In genomic region chr11:76919887-76920746, GRCh38 we compare ENCODE assay signal across 8 cellular contexts. TPM values are rescaled to one million over a fixed set of nuclear protein-coding genes. Genes with fewer than 3 reads are reported as not detected.
DNase-seq lines count a peak whose midpoint lies in the region; ATAC-seq and TF ChIP-seq lines count a peak whose summit lies in the region.

No MANE protein-coding gene starts in this region.

- peak overlapping the region; percentile 47 for H3K4me3 Mint-ChIP-seq in activated naive CD8-positive, alpha-beta T cell
- no peak overlapping the region for H3K4me3 Mint-ChIP-seq in glutamatergic neuron (ENCODE audit: unreplicated experiment)

- H3K9ac ChIP-seq in parathyroid adenoma, result no peak overlapping the region

- H3K4me2 ChIP-seq in parathyroid adenoma (ENCODE audit: low read length), result peak overlapping the region; percentile 38

- H3K4me3 ChIP-seq in parathyroid adenoma (ENCODE audit: low read depth, low read length), result no peak overlapping the region
- no peak overlapping the region for H3K4me3 ChIP-seq in upper lobe of right lung

- intact Hi-C loops in upper lobe of right lung (cut with DNase I), result loop anchor here (10.0 kb wide), 2 partner anchors 115 to 195 kb away; no protein-coding TSS in a partner anchor

- H3K27me3 Mint-ChIP-seq in activated naive CD8-positive, alpha-beta T cell, result no peaks in the 10 kb centered on the region
- H3K27me3 Mint-ChIP-seq in glutamatergic neuron (ENCODE audit: unreplicated experiment), result no peaks in the 10 kb centered on the region

- H3K27me3 ChIP-seq in parathyroid adenoma (ENCODE audit: control insufficient read depth, insufficient read depth, low read length), result no peaks in the 10 kb centered on the region
- H3K27me3 ChIP-seq in upper lobe of right lung, result no peaks in the 10 kb centered on the region

- no peaks in the 10 kb centered on the region for H3K9me3 Mint-ChIP-seq in activated naive CD8-positive, alpha-beta T cell (ENCODE audit: low read depth)
- no peaks in the 10 kb centered on the region for H3K9me3 Mint-ChIP-seq in glutamatergic neuron (ENCODE audit: unreplicated experiment)

- H3K9me3 ChIP-seq in parathyroid adenoma (ENCODE audit: control insufficient read depth, low read length) (no peaks in the 10 kb centered on the region), upper lobe of right lung (no peaks in the 10 kb centered on the region)

- ATAC-seq in GM21737 (IDR thresholded peaks at IDR 0.05; ENCODE audit: unreplicated experiment) (peak; percentile 51), upper lobe of right lung (peak; percentile 97)

- H3K4me1 ChIP-seq in parathyroid adenoma (no peaks in the 10 kb centered on the region), upper lobe of right lung (peaks cover 5% of the 10 kb centered on the region)

- peak overlapping the region; percentile 46 for H2AFZ ChIP-seq in parathyroid adenoma

- H3K36me3 Mint-ChIP-seq in activated naive CD8-positive, alpha-beta T cell, result no peaks in the 10 kb centered on the region
- no peaks in the 10 kb centered on the region for H3K36me3 Mint-ChIP-seq in glutamatergic neuron (ENCODE audit: unreplicated experiment)

- H3K4me1 Mint-ChIP-seq in activated naive CD8-positive, alpha-beta T cell (ENCODE audit: low read depth), result peaks cover 7% of the 10 kb centered on the region
- H3K4me1 Mint-ChIP-seq in glutamatergic neuron (ENCODE audit: low read depth, unreplicated experiment), result peaks cover 2% of the 10 kb centered on the region

- DNase-seq in CMK (ENCODE audit: low read depth) (peak; percentile 70), NCI-H128 (lab: John Stamatoyannopoulos, UW; ENCODE audit: unreplicated experiment) (peak; percentile 63), SKM-1 (lab: John Stamatoyannopoulos, UW; ENCODE audit: unreplicated experiment) (peak; percentile 81), glutamatergic neuron (peak; percentile 34), upper lobe of right lung (peak; percentile 75)

- no peak overlapping the region for H3K27ac Mint-ChIP-seq in activated naive CD8-positive, alpha-beta T cell
- no peak overlapping the region for H3K27ac Mint-ChIP-seq in glutamatergic neuron (ENCODE audit: unreplicated experiment)

- H3K79me2 ChIP-seq in parathyroid adenoma, result no peaks in the 10 kb centered on the region

- H3K27ac ChIP-seq in parathyroid adenoma (no peak overlapping the region), upper lobe of right lung (no peak overlapping the region)

- TF ChIP-seq CTCF in glutamatergic neuron (IDR thresholded peaks at IDR 0.05; ENCODE audit: partially characterized antibody, unreplicated experiment), result peak; percentile 86
- TF ChIP-seq CTCF in parathyroid adenoma (IDR thresholded peaks at IDR 0.05), result peak; percentile 78
- peak; percentile 89 for TF ChIP-seq CTCF in upper lobe of right lung (IDR thresholded peaks at IDR 0.05)

- no peaks in the 10 kb centered on the region for H3K36me3 ChIP-seq in parathyroid adenoma (ENCODE audit: control insufficient read depth, insufficient read depth, low read length)
- H3K36me3 ChIP-seq in upper lobe of right lung, result no peaks in the 10 kb centered on the region

RNA-seq across cellular contexts. Expression of gene ACER3, which starts 59.4 kb away (rescaled TPM):
- 25.7 TPM for total RNA-seq in glutamatergic neuron (ENCODE audit: unreplicated experiment)
- total RNA-seq in upper lobe of right lung, result 42.2 TPM
